Comparison of ENCODE assay signal across 17 cellular contexts in the genomic region with DNA sequence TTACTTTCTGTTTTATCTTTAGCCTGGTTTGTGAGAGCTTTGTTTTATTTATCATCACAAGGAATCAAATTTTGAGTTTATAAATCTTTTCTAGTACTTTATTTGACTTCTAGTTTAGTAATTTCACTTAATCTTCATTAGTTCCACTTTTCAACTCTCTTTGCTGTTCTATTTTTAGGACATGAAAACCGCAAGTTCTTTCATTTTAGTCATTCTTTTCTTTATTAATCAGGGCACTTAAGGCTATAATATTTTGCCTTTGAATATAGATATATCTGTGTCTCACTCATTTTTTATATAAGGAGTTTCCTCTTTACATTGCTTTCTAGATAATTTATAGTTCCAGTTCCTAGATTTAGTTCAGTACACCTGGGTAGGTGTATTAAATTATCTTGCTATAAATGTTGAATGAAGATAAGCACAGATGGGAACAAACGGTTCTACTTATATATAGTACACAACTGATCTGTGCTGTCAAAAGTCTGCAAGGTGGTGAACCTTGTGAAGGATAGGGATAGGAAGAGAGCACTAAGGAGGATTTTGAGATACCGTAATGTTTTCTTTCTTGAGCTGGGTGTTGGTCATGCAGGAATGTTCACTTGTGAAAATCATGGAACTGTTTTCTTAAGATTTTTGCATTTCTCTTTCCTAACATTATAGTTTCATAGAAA.
DNase-seq lines count a peak whose midpoint lies in the region; ATAC-seq and TF ChIP-seq lines count a peak whose summit lies in the region.
"Had no signal": no experiment of that assay in that cellular context is flagged by ENCODE, and none has a peak within 500 bp of the region (broad histone marks: within the 10 kb centered on the region; RNA-seq: fewer than 3 reads in every experiment).

No MANE protein-coding gene starts in this region.

- H3K4me2 ChIP-seq in MM.1S (ENCODE audit: low read depth, low read length) (peak overlapping the region; percentile 17), mesendoderm (ENCODE audit: low read length) (no peak overlapping the region)

- no peak overlapping the region for H3K27ac Mint-ChIP-seq in effector memory CD8-positive, alpha-beta T cell

- no peaks in the 10 kb centered on the region for H3K9me2 ChIP-seq in MM.1S (replicated peaks; ENCODE audit: insufficient read depth, low read length)

- peak; percentile 14 for ATAC-seq in left ventricle myocardium superior
- ATAC-seq in effector memory CD8-positive, alpha-beta T cell (replicated peaks): no peak

- no peak overlapping the region for H2AK5ac ChIP-seq in mesendoderm (ENCODE audit: low read length)

- peaks cover 0 to 34% of the 10 kb centered on the region in 2 donors for H3K27me3 Mint-ChIP-seq in effector memory CD8-positive, alpha-beta T cell

- H3F3A ChIP-seq in MM.1S (ENCODE audit: insufficient read depth, low read length): peaks cover 11% of the 10 kb centered on the region

- H3K27ac ChIP-seq in right atrium auricular region (peak overlapping the region in 1 of 2 donors; percentile 10), MM.1S (ENCODE audit: low read length) (no peak overlapping the region), mesendoderm (ENCODE audit: low read depth, low read length) (no peak overlapping the region), spleen (no peak overlapping the region)
- H3K27ac ChIP-seq: Peyer's patch had no signal

- H3K9me3 ChIP-seq in right atrium auricular region (no peaks in the 10 kb centered on the region), MM.1S (replicated peaks; ENCODE audit: insufficient read depth, low read length) (no peaks in the 10 kb centered on the region), spleen (no peaks in the 10 kb centered on the region)
- H3K9me3 ChIP-seq: Caco-2, Peyer's patch had no signal

- no peaks in the 10 kb centered on the region for H3K27me3 ChIP-seq in right atrium auricular region
- peaks cover 3% of the 10 kb centered on the region; the same call in 1 of the 2 replicates for H3K27me3 ChIP-seq in MM.1S (replicated peaks; ENCODE audit: insufficient read depth, low read length)
- H3K27me3 ChIP-seq in mesendoderm (ENCODE audit: insufficient read depth, low read length, poor library complexity): no peaks in the 10 kb centered on the region
- no peaks in the 10 kb centered on the region for H3K27me3 ChIP-seq in spleen (replicated peaks in 1 of 7)
- H3K27me3 ChIP-seq: Peyer's patch had no signal

- H4K5ac ChIP-seq in mesendoderm (ENCODE audit: low read length): no peak overlapping the region

- H3K4me1 Mint-ChIP-seq in effector memory CD8-positive, alpha-beta T cell (ENCODE audit: low read depth in 2 of 2): peaks cover 6 to 10% of the 10 kb centered on the region in 2 donors

- H3K79me2 ChIP-seq in MM.1S (ENCODE audit: low read length) (no peaks in the 10 kb centered on the region), mesendoderm (ENCODE audit: control insufficient read depth, insufficient read depth, low read length) (no peaks in the 10 kb centered on the region)

- no peaks in the 10 kb centered on the region for H3K9me3 Mint-ChIP-seq in effector memory CD8-positive, alpha-beta T cell

- H3K36me3 Mint-ChIP-seq in effector memory CD8-positive, alpha-beta T cell (ENCODE audit: insufficient read depth): no peaks in the 10 kb centered on the region

- H3K9ac ChIP-seq in MM.1S (ENCODE audit: low read length) (no peak overlapping the region), mesendoderm (ENCODE audit: low read length) (no peak overlapping the region)

- H3K79me1 ChIP-seq in mesendoderm (ENCODE audit: low read length): no peaks in the 10 kb centered on the region

- H2AFZ ChIP-seq in MM.1S (ENCODE audit: low read length): no peak overlapping the region

- no peak overlapping the region for H2BK120ac ChIP-seq in mesendoderm (ENCODE audit: low read depth, low read length)

- peaks cover 15% of the 10 kb centered on the region for H3K36me3 ChIP-seq in right atrium auricular region
- no peaks in the 10 kb centered on the region for H3K36me3 ChIP-seq in MM.1S (replicated peaks; ENCODE audit: insufficient read depth, low read length)
- no peaks in the 10 kb centered on the region for H3K36me3 ChIP-seq in mesendoderm (ENCODE audit: control insufficient read depth, insufficient read depth, low read length)
- H3K36me3 ChIP-seq in spleen: no peaks in the 10 kb centered on the region
- H3K36me3 ChIP-seq: Peyer's patch had no signal

- H2BK15ac ChIP-seq in mesendoderm (replicated peaks; ENCODE audit: low read depth): no peak overlapping the region

- no peak for DNase-seq in left ventricle myocardium superior
- DNase-seq in right atrium auricular region (ENCODE audit: low spot score): no peak
- DNase-seq in MM.1S: no peak
- no peak for DNase-seq in effector memory CD8-positive, alpha-beta T cell
- DNase-seq in mesendoderm: no peak
- no peak for DNase-seq in spleen
- DNase-seq in retina: no peak
- DNase-seq in ecto neural progenitor cell (ENCODE audit: low spot score): no peak
- DNase-seq: Caco-2, DMS53, H7, IMR-90, NCI-H1092 treated with DMSO at 0.1 percent for 48 hours, NCI-H187, NCI-H69, Peyer's patch, SHP77 treated with DMSO at 0.1 percent for 48 hours had no signal

- peak overlapping the region; percentile 9 to 31 for H3K4me3 Mint-ChIP-seq in effector memory CD8-positive, alpha-beta T cell

- TF ChIP-seq CTCF in right atrium auricular region (IDR thresholded peaks at IDR 0.05): no peak
- no peak for TF ChIP-seq CTCF in MM.1S (IDR thresholded peaks at IDR 0.05; ENCODE audit: low read length)
- TF ChIP-seq CTCF in spleen (IDR thresholded peaks at IDR 0.05 in 8 of 11, conservative IDR thresholded peaks at IDR 0.05 in 3 of 11): no peak

- H3K18ac ChIP-seq in mesendoderm (ENCODE audit: low read length): no peak overlapping the region

- TF ChIP-seq POLR2A in spleen (IDR thresholded peaks at IDR 0.05): no peak

- H3K4me1 ChIP-seq in right atrium auricular region: peaks cover 0 to 2% of the 10 kb centered on the region in 2 donors
- peaks cover 8% of the 10 kb centered on the region for H3K4me1 ChIP-seq in MM.1S (ENCODE audit: low read length)
- H3K4me1 ChIP-seq in mesendoderm (ENCODE audit: control insufficient read depth, low read depth, low read length): no peaks in the 10 kb centered on the region
- no peaks in the 10 kb centered on the region for H3K4me1 ChIP-seq in spleen
- H3K4me1 ChIP-seq: Caco-2, Peyer's patch had no signal

- intact Hi-C loops in left ventricle myocardium superior (cut with micrococcal nuclease) (no loop called here), spleen (cut with DNase I; ENCODE audit: low total_unique reads) (no loop called here)

- H4K20me1 ChIP-seq in MM.1S (ENCODE audit: insufficient read depth, low read length): no peaks in the 10 kb centered on the region

- no peak overlapping the region for H2BK5ac ChIP-seq in mesendoderm (ENCODE audit: low read length)

- H4K8ac ChIP-seq in mesendoderm (ENCODE audit: low read depth, low read length): no peak overlapping the region

- H3K4ac ChIP-seq in mesendoderm (ENCODE audit: low read depth, low read length): no peak overlapping the region

- no peak overlapping the region for H3K23ac ChIP-seq in mesendoderm (ENCODE audit: low read length)

- H3K56ac ChIP-seq in mesendoderm (ENCODE audit: low read length): no peak overlapping the region

- H3K4me3 ChIP-seq in right atrium auricular region: no peak overlapping the region
- no peak overlapping the region for H3K4me3 ChIP-seq in MM.1S (ENCODE audit: low read length)
- no peak overlapping the region for H3K4me3 ChIP-seq in mesendoderm (ENCODE audit: low read length)
- H3K4me3 ChIP-seq in spleen: no peak overlapping the region
- H3K4me3 ChIP-seq: Peyer's patch had no signal

- WGBS in mesendoderm (ENCODE audit: extremely low coverage, insufficient coverage, low lambda C conversion rate): no CpG with 5 or more reads among the region's 3 CpGs
- 50 to 69% (median 57%) methylated on average over 3 of the region's 3 CpGs for WGBS in spleen, 5 donors
